8 cellular contexts compared by ENCODE assay signal in the genomic region with DNA sequence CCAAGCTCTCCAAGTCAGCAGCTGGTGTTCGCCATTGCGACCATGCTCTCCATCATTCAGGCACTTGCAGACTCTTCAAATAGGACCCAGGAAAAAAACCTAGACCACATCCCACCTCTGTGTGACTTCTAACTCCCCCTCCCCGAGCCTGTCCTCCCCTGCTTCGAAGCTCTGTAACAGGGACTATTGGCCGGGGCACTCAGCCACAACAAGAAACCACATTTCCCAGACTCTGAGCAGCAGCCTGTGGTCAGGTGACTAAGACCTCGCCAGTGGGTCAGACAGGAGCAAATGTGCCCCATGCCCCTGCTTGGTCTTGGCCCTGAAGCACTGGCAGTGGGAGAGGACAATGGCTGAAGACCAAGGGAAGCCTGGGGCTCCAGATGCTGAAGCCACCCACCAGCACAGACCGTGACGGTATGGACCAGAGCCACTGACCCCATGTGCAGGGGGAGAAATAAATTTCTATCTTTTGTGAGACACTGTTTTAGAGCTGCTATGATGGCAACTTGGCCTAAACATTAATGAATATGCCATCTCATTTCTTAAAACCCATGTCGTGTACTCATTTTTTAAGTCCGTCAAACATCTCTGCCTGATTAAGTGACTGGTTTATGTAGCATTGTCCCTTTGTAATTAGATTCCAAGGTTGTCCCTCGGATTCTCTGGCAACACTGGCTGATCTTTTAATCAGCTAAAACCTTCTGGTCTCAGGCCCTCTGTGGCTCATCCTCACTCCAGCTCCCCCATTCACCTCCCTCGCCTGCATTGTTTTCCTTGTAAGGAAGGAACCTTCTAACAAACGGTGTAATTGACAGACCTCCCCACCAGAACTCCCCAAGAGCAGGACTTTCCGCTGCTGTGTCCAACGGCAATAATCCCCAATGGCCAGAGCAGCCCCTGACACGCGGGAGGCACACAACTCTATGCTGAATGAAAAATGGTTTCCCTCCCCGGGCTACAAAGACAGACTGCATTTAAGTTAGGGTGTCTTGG.
DNase-seq lines count a peak whose midpoint lies in the region; ATAC-seq lines count a peak whose summit lies in the region.

No MANE protein-coding gene starts in this region.

- ATAC-seq in GM18861 (IDR thresholded peaks at IDR 0.05; ENCODE audit: unreplicated experiment) (peak; percentile 39), HG03135 (IDR thresholded peaks at IDR 0.05; ENCODE audit: unreplicated experiment) (peak; percentile 28), naive B cell (ENCODE audit: low read depth in 2 of 2) (no peak), HG03280 (IDR thresholded peaks at IDR 0.05; ENCODE audit: unreplicated experiment) (no peak)
- ATAC-seq in activated CD8-positive, alpha-beta T cell treated with anti-CD3 and anti-CD28 coated beads, Interleukin-2, amount 10 ng/mL, durations not matched to agents 7 days and 5 days = peak; percentile 3

- H3K27ac Mint-ChIP-seq in activated CD8-positive, alpha-beta T cell treated with anti-CD3 and anti-CD28 coated beads, Interleukin-2, amount 10 ng/mL, durations not matched to agents 7 days and 5 days = peak overlapping the region; percentile 53
- H3K27ac Mint-ChIP-seq in naive B cell = peak overlapping the region in 5 of 6 donors; percentile 61 to 92 (median 79)

- H3K27me3 Mint-ChIP-seq in activated CD8-positive, alpha-beta T cell treated with anti-CD3 and anti-CD28 coated beads, Interleukin-2, amount 10 ng/mL, durations not matched to agents 7 days and 5 days (ENCODE audit: low read depth) = no peaks in the 10 kb centered on the region
- no peaks in the 10 kb centered on the region for H3K27me3 Mint-ChIP-seq in naive B cell

- peaks cover 3% of the 10 kb centered on the region for H3K9me3 Mint-ChIP-seq in activated CD8-positive, alpha-beta T cell treated with anti-CD3 and anti-CD28 coated beads, Interleukin-2, amount 10 ng/mL, durations not matched to agents 7 days and 5 days (ENCODE audit: insufficient read depth)
- no peaks in the 10 kb centered on the region for H3K9me3 Mint-ChIP-seq in naive B cell

- CTCF ChIA-PET in activated CD8-positive, alpha-beta T cell treated with anti-CD3 and anti-CD28 coated beads, Interleukin-2, amount 10 ng/mL, durations not matched to agents 7 days and 5 days (lab: Charles Lee) = interaction anchor here (2.2 to 2.6 kb wide), 2 partner anchors 33 to 175 kb away, joined by 7 read pairs; no protein-coding TSS in a partner anchor

- DNase-seq in A172 (ENCODE audit: low spot score) (peak; percentile 31), naive B cell (no peak), NCI-H510A treated with DMSO at 0.1 percent for 48 hours (lab: John Stamatoyannopoulos, UW) (no peak), DMS 273 (lab: John Stamatoyannopoulos, UW; ENCODE audit: unreplicated experiment) (no peak)
- no peak for DNase-seq in activated CD8-positive, alpha-beta T cell treated with anti-CD3 and anti-CD28 coated beads, Interleukin-2, amount 10 ng/mL, durations not matched to agents 7 days and 5 days

- H3K4me3 Mint-ChIP-seq in activated CD8-positive, alpha-beta T cell treated with anti-CD3 and anti-CD28 coated beads, Interleukin-2, amount 10 ng/mL, durations not matched to agents 7 days and 5 days = peak overlapping the region; percentile 34
- peak overlapping the region in 7 of 8 donors; percentile 21 to 75 (median 42) for H3K4me3 Mint-ChIP-seq in naive B cell

- H3K36me3 Mint-ChIP-seq in activated CD8-positive, alpha-beta T cell treated with anti-CD3 and anti-CD28 coated beads, Interleukin-2, amount 10 ng/mL, durations not matched to agents 7 days and 5 days (ENCODE audit: low read depth) = peaks cover 52% of the 10 kb centered on the region
- peaks cover 5 to 8% of the 10 kb centered on the region in 2 donors for H3K36me3 Mint-ChIP-seq in naive B cell

- peaks cover 84% of the 10 kb centered on the region for H3K4me1 Mint-ChIP-seq in activated CD8-positive, alpha-beta T cell treated with anti-CD3 and anti-CD28 coated beads, Interleukin-2, amount 10 ng/mL, durations not matched to agents 7 days and 5 days (ENCODE audit: low read depth)
- peaks cover 46 to 55% (median 50%) of the 10 kb centered on the region in 3 donors for H3K4me1 Mint-ChIP-seq in naive B cell

- POLR2A ChIA-PET in activated CD8-positive, alpha-beta T cell treated with anti-CD3 and anti-CD28 coated beads, Interleukin-2, amount 10 ng/mL, durations not matched to agents 7 days and 5 days (lab: Charles Lee) = no interaction called here

Comparison
In these comparisons a context has a peak if more than half of its experiments do, and no peak if none do; other contexts are left out.
1. ATAC-seq: peak in GM18861 (single experiment), HG03135 (single experiment) and activated CD8-positive, alpha-beta T cell treated with anti-CD3 and anti-CD28 coated beads, Interleukin-2, amount 10 ng/mL, durations not matched to agents 7 days and 5 days (single experiment); none in naive B cell (0 of 2) and HG03280 (single experiment).